In genomic region chr7:67377939-67378862, GRCh38 we compare ENCODE assay signal across 8 cellular contexts.
DNase-seq lines count a peak whose midpoint lies in the region; ATAC-seq and TF ChIP-seq lines count a peak whose summit lies in the region.

No MANE protein-coding gene starts in this region.

- TF ChIP-seq CTCF in AG04450 (IDR thresholded peaks at IDR 0.05; ENCODE audit: low read depth, low read length) (peak; percentile 81), activated B cell treated with CpG ODN at 0.5 μM for 24 hours (IDR thresholded peaks at IDR 0.05) (no peak)

- POLR2A ChIA-PET in AG04450 (lab: Yijun Ruan, JAX), result no interaction called here
- POLR2A ChIA-PET in activated B cell treated with CpG ODN at 0.5 μM for 24 hours (lab: Charles Lee), result no interaction called here

- peaks cover 6% of the 10 kb centered on the region for H3K27me3 Mint-ChIP-seq in activated B cell treated with CpG ODN at 0.5 μM for 24 hours
- peaks cover 17% of the 10 kb centered on the region for H3K27me3 Mint-ChIP-seq in central memory CD8-positive, alpha-beta T cell

- H3K4me3 ChIP-seq in AG04450 (ENCODE audit: low read depth, low read length), result no peak overlapping the region

- H3K9me3 Mint-ChIP-seq in activated B cell treated with CpG ODN at 0.5 μM for 24 hours, result no peaks in the 10 kb centered on the region
- no peaks in the 10 kb centered on the region for H3K9me3 Mint-ChIP-seq in central memory CD8-positive, alpha-beta T cell

- no peaks in the 10 kb centered on the region for H3K27me3 ChIP-seq in AG04450 (ENCODE audit: control insufficient read depth, insufficient read depth, low read length)

- intact Hi-C loops in activated B cell treated with CpG ODN at 0.5 μM for 24 hours (cut with micrococcal nuclease), result no loop called here

- CTCF ChIA-PET in AG04450 (lab: Charles Lee) (interaction anchor here (0.8 to 2.3 kb wide), 2 partner anchors 16 to 108 kb away, joined by 5 to 15 read pairs; no protein-coding TSS in a partner anchor), activated B cell treated with CpG ODN at 0.5 μM for 24 hours (lab: Charles Lee) (no interaction called here)

- peak; percentile 29 for DNase-seq in AG04450 (ENCODE audit: low read depth, low spot score)
- peak; percentile 87 for DNase-seq in NCI-H2171 (lab: John Stamatoyannopoulos, UW)
- peak; percentile 42 for DNase-seq in activated B cell treated with CpG ODN at 0.5 μM for 24 hours
- peak; percentile 27 to 34 for DNase-seq in central memory CD8-positive, alpha-beta T cell (ENCODE audit: low spot score in 2 of 2)
- peak; percentile 92 for DNase-seq in left kidney (ENCODE audit: low read depth, low spot score)
- DNase-seq in stimulated activated CD4-positive, alpha-beta T cell treated with anti-CD3 and anti-CD28 coated beads, Interleukin-4, amount 100 ng/mL, for 24 hours, result peak; percentile 48

- H3K27ac Mint-ChIP-seq in activated B cell treated with CpG ODN at 0.5 μM for 24 hours, result no peak overlapping the region
- no peak overlapping the region for H3K27ac Mint-ChIP-seq in central memory CD8-positive, alpha-beta T cell (ENCODE audit: low read depth)

- H3K9me3 ChIP-seq in AG04450 (ENCODE audit: control insufficient read depth, insufficient read depth, low read length), result no peaks in the 10 kb centered on the region

- no peak overlapping the region for H3K27ac ChIP-seq in AG04450 (ENCODE audit: low read depth, low read length)

- ATAC-seq in GM18858 (IDR thresholded peaks at IDR 0.05; ENCODE audit: unreplicated experiment), result peak; percentile 87
- ATAC-seq in HG03097 (IDR thresholded peaks at IDR 0.05; ENCODE audit: low FRiP score, unreplicated experiment), result peak; percentile 86
- peak; percentile 61 for ATAC-seq in activated B cell treated with CpG ODN at 0.5 μM for 24 hours (ENCODE audit: low read depth)
- peak; percentile 46 for ATAC-seq in central memory CD8-positive, alpha-beta T cell (replicated peaks; ENCODE audit: extremely low read depth, poor library complexity, severe bottlenecking)

- H3K4me1 Mint-ChIP-seq in activated B cell treated with CpG ODN at 0.5 μM for 24 hours, result no peaks in the 10 kb centered on the region
- no peaks in the 10 kb centered on the region for H3K4me1 Mint-ChIP-seq in central memory CD8-positive, alpha-beta T cell

- H3K36me3 Mint-ChIP-seq in activated B cell treated with CpG ODN at 0.5 μM for 24 hours (ENCODE audit: low read depth), result no peaks in the 10 kb centered on the region
- H3K36me3 Mint-ChIP-seq in central memory CD8-positive, alpha-beta T cell (ENCODE audit: insufficient read depth), result no peaks in the 10 kb centered on the region

- no peak overlapping the region for H3K4me3 Mint-ChIP-seq in activated B cell treated with CpG ODN at 0.5 μM for 24 hours
- H3K4me3 Mint-ChIP-seq in central memory CD8-positive, alpha-beta T cell, result no peak overlapping the region

Comparison
In these comparisons a context has a peak if more than half of its experiments do, and no peak if none do; other contexts are left out.
1. DNase-seq: peak in every context shown above with its lines; median percentile 92 in left kidney; 87 in NCI-H2171; 48 in stimulated activated CD4-positive, alpha-beta T cell treated with anti-CD3 and anti-CD28 coated beads, Interleukin-4, amount 100 ng/mL, for 24 hours; 42 in activated B cell treated with CpG ODN at 0.5 μM for 24 hours; 30 in central memory CD8-positive, alpha-beta T cell; 29 in AG04450.